20 cellular contexts compared by ENCODE assay signal in genomic region chr3:50233176-50233575, GRCh38. TPM values are rescaled to one million over a fixed set of nuclear protein-coding genes. Genes with fewer than 3 reads are reported as not detected.
A peak's percentile ranks its signal among the peaks of the same experiment; 100 is the strongest.
DNase-seq lines count a peak whose midpoint lies in the region; ATAC-seq and TF ChIP-seq lines count a peak whose summit lies in the region.
"Had no signal": no experiment of that assay in that cellular context is flagged by ENCODE, and none has a peak within 500 bp of the region (broad histone marks: within the 10 kb centered on the region; RNA-seq: fewer than 3 reads in every experiment).

No MANE protein-coding gene starts in this region.

- ATAC-seq in T-helper 17 cell (no peak), left ventricle myocardium superior (no peak)

- intact Hi-C loops in left ventricle myocardium superior (cut with micrococcal nuclease), result no loop called here

- DNase-seq in COLO668 (lab: John Stamatoyannopoulos, UW; ENCODE audit: unreplicated experiment) (peak; percentile 6), T-helper 17 cell (no peak), left ventricle myocardium superior (no peak)
- no peak for DNase-seq in activated CD4-positive, alpha-beta T cell treated with anti-CD3 and anti-CD28 coated beads, Interleukin-2, amount 50 U/mL, for 48 hours
- DNase-seq: activated CD4-positive, alpha-beta T cell treated with anti-CD3 and anti-CD28 coated beads for 48 hours; activated CD8-positive, alpha-beta memory T cell treated with anti-CD3 and anti-CD28 coated beads, Interleukin-2, amount 50 U/mL, for 48 hours; anterior cingulate cortex; Calu3; islet precursor cell; MM.1S; NCI-H187; NCI-H510A treated with DMSO at 0.1 percent for 48 hours; stimulated activated CD4-positive, alpha-beta T cell treated with anti-CD3 and anti-CD28 coated beads, Interleukin-4, amount 100 ng/mL, for 4 hours; SW 1271 had no signal

- H3K27me3 Mint-ChIP-seq in T-helper 17 cell (no peaks in the 10 kb centered on the region), nephron (ENCODE audit: low read depth) (no peaks in the 10 kb centered on the region)

- no peaks in the 10 kb centered on the region for H3K9me3 Mint-ChIP-seq in nephron

- no peak for TF ChIP-seq CTCF in nephron (IDR thresholded peaks at IDR 0.05; ENCODE audit: unreplicated experiment in 3 of 3)

- H3K4me3 Mint-ChIP-seq in T-helper 17 cell, result peak overlapping the region; percentile 52
- H3K4me3 Mint-ChIP-seq in nephron, result peak overlapping the region in 2 of 3 experiments; percentile 64 to 79

- no peaks in the 10 kb centered on the region for H3K9me3 ChIP-seq in T-helper 17 cell (ENCODE audit: control insufficient read depth, low read length, poor library complexity, severe bottlenecking)
- H3K9me3 ChIP-seq: prostate gland had no signal

- H3K36me3 Mint-ChIP-seq in T-helper 17 cell (ENCODE audit: low read depth) (peaks cover 7% of the 10 kb centered on the region), nephron (ENCODE audit: low read depth) (no peaks in the 10 kb centered on the region)

- H3K4me1 Mint-ChIP-seq in T-helper 17 cell (peaks cover 25% of the 10 kb centered on the region), nephron (peaks cover 34% of the 10 kb centered on the region)

- H3K27ac Mint-ChIP-seq in T-helper 17 cell (peak overlapping the region; percentile 68), nephron (peak overlapping the region; percentile 76 to 91 (median 85))

RNA-seq across cellular contexts. Expression of gene GNAI2, which starts 2.8 kb away (rescaled TPM):
- total RNA-seq in T-helper 17 cell (100 to 1,000 TPM; 266 to 288 TPM), left ventricle myocardium superior (137 TPM)

RNA-seq across cellular contexts. Expression of gene SLC38A3, which starts 28.1 kb away (rescaled TPM):
- total RNA-seq in T-helper 17 cell (under 1 TPM in 1 of 2 donors, not detected in 1; 0.78 TPM), left ventricle myocardium superior (10.4 TPM)
- total RNA-seq: Calu3, H4, lung microvascular endothelial cell had no signal

RNA-seq across cellular contexts. Expression of gene SEMA3B, which starts 35.8 kb away (rescaled TPM):
- total RNA-seq in T-helper 17 cell (1 to 10 TPM; 1.7 to 1.8 TPM), left ventricle myocardium superior (20.6 TPM)

RNA-seq across cellular contexts. Expression of gene GNAT1, which starts 41.8 kb away (rescaled TPM):
- total RNA-seq in T-helper 17 cell (under 1 TPM in 1 of 2 donors, not detected in 1; 0.10 TPM), left ventricle myocardium superior (not detected)
- total RNA-seq: Calu3, cerebellum, H4, lung microvascular endothelial cell, prostate gland, temporal lobe had no signal

RNA-seq across cellular contexts. Expression of gene LSMEM2, which starts 45.7 kb away (rescaled TPM):
- total RNA-seq in T-helper 17 cell, result not detected
- 31.6 TPM for total RNA-seq in left ventricle myocardium superior
- total RNA-seq: Calu3, H4, lung microvascular endothelial cell, prostate gland, temporal lobe had no signal
